ENCODE assay signal across 8 cellular contexts in the genomic region with DNA sequence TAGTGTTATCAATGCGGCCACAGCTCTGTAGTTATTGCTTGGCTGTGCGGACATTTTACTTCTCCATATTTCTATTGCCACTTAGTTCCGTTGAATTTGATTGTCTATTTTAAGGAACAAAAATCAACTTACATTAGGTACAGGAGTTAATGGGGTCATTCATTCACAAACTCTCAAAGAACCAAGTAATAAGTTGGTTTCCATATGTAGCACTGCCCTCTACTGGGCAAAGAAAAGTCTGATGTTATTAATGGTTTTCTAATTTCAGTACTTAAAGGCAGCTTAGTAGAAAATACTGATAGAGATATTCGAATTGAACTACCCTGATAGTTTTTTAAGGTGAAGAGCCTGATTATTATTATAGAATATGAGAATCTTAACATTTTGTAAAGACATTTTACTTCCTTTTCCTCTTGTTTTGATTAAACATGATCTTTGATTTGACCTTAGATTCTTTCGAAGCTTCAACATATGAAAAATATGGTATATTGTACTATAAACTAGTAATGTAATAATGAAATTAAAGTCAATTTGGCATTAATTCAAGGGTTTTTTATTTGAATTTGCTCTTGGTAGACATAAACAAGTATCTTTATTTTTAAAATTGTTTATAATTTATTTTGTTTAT.
DNase-seq lines count a peak whose midpoint lies in the region; ATAC-seq and TF ChIP-seq lines count a peak whose summit lies in the region.

No MANE protein-coding gene starts in this region.

- no peak overlapping the region for H3K4me3 ChIP-seq in cardiac fibroblast (replicated peaks in 1 of 2; ENCODE audit: low read depth in 2 of 2, low read length in 2 of 2)

- peak; percentile 67 for ATAC-seq in HG02852 (IDR thresholded peaks at IDR 0.05; ENCODE audit: unreplicated experiment)
- no peak for ATAC-seq in GM21381 (IDR thresholded peaks at IDR 0.05; ENCODE audit: unreplicated experiment)
- no peak for ATAC-seq in activated T-cell treated with anti-CD3 and anti-CD28 coated beads, Interleukin-2, amount 50 U/mL, for 4 hours

- peaks cover 21% of the 10 kb centered on the region for H3K9me3 Mint-ChIP-seq in nephron progenitor cell
- H3K9me3 Mint-ChIP-seq in activated T-cell treated with anti-CD3 and anti-CD28 coated beads, Interleukin-2, amount 50 U/mL, for 4 hours: peaks cover 4% of the 10 kb centered on the region

- no peaks in the 10 kb centered on the region for H3K36me3 Mint-ChIP-seq in nephron progenitor cell (ENCODE audit: low read depth)
- H3K36me3 Mint-ChIP-seq in activated T-cell treated with anti-CD3 and anti-CD28 coated beads, Interleukin-2, amount 50 U/mL, for 4 hours (ENCODE audit: insufficient read depth): no peaks in the 10 kb centered on the region

- H3K27me3 Mint-ChIP-seq in nephron progenitor cell (ENCODE audit: low read depth, poor library complexity): no peaks in the 10 kb centered on the region
- H3K27me3 Mint-ChIP-seq in activated T-cell treated with anti-CD3 and anti-CD28 coated beads, Interleukin-2, amount 50 U/mL, for 4 hours (ENCODE audit: low read depth): no peaks in the 10 kb centered on the region

- DNase-seq in GM04504 (ENCODE audit: low read depth): peak; percentile 3
- DNase-seq in NCI-H69 (lab: John Stamatoyannopoulos, UW): peak; percentile 58
- DNase-seq in cardiac fibroblast (ENCODE audit: low read depth in 2 of 2): peak; percentile 43 to 63
- peak; percentile 11 for DNase-seq in nephron progenitor cell
- no peak for DNase-seq in UCSD-AML1 (lab: John Stamatoyannopoulos, UW; ENCODE audit: unreplicated experiment)
- no peak for DNase-seq in activated T-cell treated with anti-CD3 and anti-CD28 coated beads, Interleukin-2, amount 50 U/mL, for 4 hours

- H3K4me1 Mint-ChIP-seq in nephron progenitor cell: no peaks in the 10 kb centered on the region
- H3K4me1 Mint-ChIP-seq in activated T-cell treated with anti-CD3 and anti-CD28 coated beads, Interleukin-2, amount 50 U/mL, for 4 hours (ENCODE audit: low read depth): no peaks in the 10 kb centered on the region

- no peak overlapping the region for H3K27ac Mint-ChIP-seq in nephron progenitor cell

- TF ChIP-seq CTCF in cardiac fibroblast (IDR thresholded peaks at IDR 0.05; ENCODE audit: low read depth, low read length): peak; percentile 54
- TF ChIP-seq CTCF in nephron progenitor cell (IDR thresholded peaks at IDR 0.05): peak; percentile 69

- no peak overlapping the region for H3K4me3 Mint-ChIP-seq in nephron progenitor cell
- H3K4me3 Mint-ChIP-seq in activated T-cell treated with anti-CD3 and anti-CD28 coated beads, Interleukin-2, amount 50 U/mL, for 4 hours: no peak overlapping the region

Comparison
In these comparisons a context has a peak if more than half of its experiments do, and no peak if none do; other contexts are left out.
1. DNase-seq: peak in GM04504 (single experiment), NCI-H69 (single experiment), cardiac fibroblast (2 of 2) and nephron progenitor cell (single experiment); none in UCSD-AML1 (single experiment) and activated T-cell treated with anti-CD3 and anti-CD28 coated beads, Interleukin-2, amount 50 U/mL, for 4 hours (single experiment).